28 cellular contexts compared by ENCODE assay signal in genomic region chr3:48214225-48214624, GRCh38. TPM values are rescaled to one million over a fixed set of nuclear protein-coding genes. Genes with fewer than 3 reads are reported as not detected.
A peak's percentile ranks its signal among the peaks of the same experiment; 100 is the strongest.
DNase-seq lines count a peak whose midpoint lies in the region; ATAC-seq, FAIRE-seq and TF ChIP-seq lines count a peak whose summit lies in the region.
"Had no signal": no experiment of that assay in that cellular context is flagged by ENCODE, and none has a peak within 500 bp of the region (broad histone marks: within the 10 kb centered on the region; RNA-seq: fewer than 3 reads in every experiment).

No MANE protein-coding gene starts in this region.

- TF ChIP-seq POLR2A in vagina (IDR thresholded peaks at IDR 0.05) (no peak), GM12892 (IDR thresholded peaks at IDR 0.05; ENCODE audit: low read depth, low read length) (no peak)

- H3K14ac ChIP-seq in H9 (ENCODE audit: insufficient read depth, low read length): no peak overlapping the region

- no peak overlapping the region for H2BK20ac ChIP-seq in H9 (ENCODE audit: low read depth, low read length, poor library complexity, severe bottlenecking)

- 0 out of 2 replicates have a peak overlapping the region, but pooled peaks have one; percentile 24 for H2BK15ac ChIP-seq in H9 (ENCODE audit: low read depth, low read length)

- H3K56ac ChIP-seq in H9 (ENCODE audit: insufficient read length, low read depth, low read length): no peak overlapping the region

- intact Hi-C loops in vagina (cut with DNase I): no loop called here

- no peak overlapping the region for H3K23ac ChIP-seq in H9 (ENCODE audit: insufficient read length, low read depth, low read length)

- H2AFZ ChIP-seq in H9 (ENCODE audit: low read length) (no peak overlapping the region), osteoblast (ENCODE audit: low read length) (no peak overlapping the region)

- H4K5ac ChIP-seq in H9 (ENCODE audit: insufficient read length, low read depth, low read length): no peak overlapping the region

- H3K36me3 ChIP-seq in osteoblast (ENCODE audit: insufficient read depth, low read length): no peaks in the 10 kb centered on the region
- H3K36me3 ChIP-seq in vagina: no peaks in the 10 kb centered on the region
- H3K36me3 ChIP-seq: BE2C, BLaER1 had no signal

- peaks cover 8 to 11% of the 10 kb centered on the region in 2 experiments for H3K4me1 Mint-ChIP-seq in H9

- H3K4me3 Mint-ChIP-seq in H9: no peak overlapping the region
- H3K4me3 Mint-ChIP-seq: CD14-positive monocyte; CD4-positive, alpha-beta memory T cell; CD4-positive, CD25-positive, alpha-beta regulatory T cell; CD8-positive, alpha-beta memory T cell had no signal

- no peak overlapping the region for H3T11ph ChIP-seq in H9 (ENCODE audit: low read length)

- H2BK120ac ChIP-seq in H9 (ENCODE audit: low read depth, low read length, poor library complexity, severe bottlenecking): no peak overlapping the region

- H3K27me3 Mint-ChIP-seq in H9 (ENCODE audit: low read depth): peaks cover 12% of the 10 kb centered on the region
- H3K27me3 Mint-ChIP-seq: CD4-positive, CD25-positive, alpha-beta regulatory T cell had no signal

- no peak for FAIRE-seq in GM12892 (lab: Jason Lieb, UNC)
- FAIRE-seq: A204.1, GM12878, GM19239 had no signal

- no peak for DNase-seq in H9
- DNase-seq in osteoblast (ENCODE audit: insufficient read length, low spot score, missing footprints): peak; percentile 62
- no peak for DNase-seq in vagina (ENCODE audit: extremely low spot score in 2 of 2)
- no peak for DNase-seq in GM12892 (ENCODE audit: insufficient read length)
- DNase-seq: 8988T; ACHN; BE2C; CD4-positive, alpha-beta memory T cell; CD4-positive, CD25-positive, alpha-beta regulatory T cell; CD8-positive, alpha-beta memory T cell; COR-L47; DMS 273 treated with DMSO at 0.1 percent for 48 hours; DMS153; DMS53; DMS79; DND-41; EL; GDM1 had no signal

- H2BK12ac ChIP-seq in H9 (ENCODE audit: insufficient read length, low read depth, low read length): no peak overlapping the region

- H3K9me3 ChIP-seq in H9 (ENCODE audit: control insufficient read depth, low read depth, low read length) (no peaks in the 10 kb centered on the region), osteoblast (ENCODE audit: low read depth, low read length) (no peaks in the 10 kb centered on the region), vagina (no peaks in the 10 kb centered on the region)
- H3K9me3 ChIP-seq: BE2C had no signal

- no peak overlapping the region for H3K27ac Mint-ChIP-seq in H9
- H3K27ac Mint-ChIP-seq: CD4-positive, alpha-beta memory T cell; CD4-positive, CD25-positive, alpha-beta regulatory T cell; CD8-positive, alpha-beta memory T cell had no signal

- H4K8ac ChIP-seq in H9 (replicated peaks; ENCODE audit: insufficient read length, low read depth, low read length): no peak overlapping the region

- no peaks in the 10 kb centered on the region for H3K79me2 ChIP-seq in H9 (ENCODE audit: insufficient read depth, low read length)
- H3K79me2 ChIP-seq in osteoblast (ENCODE audit: insufficient read depth, low read length): no peaks in the 10 kb centered on the region

- ATAC-seq in HG02938 (IDR thresholded peaks at IDR 0.05; ENCODE audit: unreplicated experiment): no peak
- ATAC-seq: GM12878 had no signal

- H2AK5ac ChIP-seq in H9 (ENCODE audit: insufficient read length, low read length): no peak overlapping the region

- H3K18ac ChIP-seq in H9 (ENCODE audit: insufficient read length, low read depth, low read length): no peak overlapping the region

- H3K27ac ChIP-seq in H9 (ENCODE audit: insufficient read length, low read depth, low read length) (no peak overlapping the region), osteoblast (ENCODE audit: low read depth, low read length) (no peak overlapping the region), vagina (peak overlapping the region; percentile 85)
- H3K27ac ChIP-seq: BLaER1 had no signal

- H3K4ac ChIP-seq in H9 (ENCODE audit: low read depth, low read length): no peak overlapping the region

- no peak overlapping the region for H3K4me2 ChIP-seq in H9 (ENCODE audit: insufficient read depth, insufficient read length, low read length)
- no peak overlapping the region for H3K4me2 ChIP-seq in osteoblast (ENCODE audit: insufficient read depth, low read length)
- H3K4me2 ChIP-seq: BLaER1 had no signal

- H2BK5ac ChIP-seq in H9 (ENCODE audit: insufficient read length, low read length): no peak overlapping the region

- H4K91ac ChIP-seq in H9 (ENCODE audit: insufficient read length, low read depth, low read length): no peak overlapping the region

- no peaks in the 10 kb centered on the region for H3K4me1 ChIP-seq in H9 (ENCODE audit: insufficient read depth, low read length)
- H3K4me1 ChIP-seq in osteoblast (ENCODE audit: insufficient read depth, low read length): peaks cover 8% of the 10 kb centered on the region
- H3K4me1 ChIP-seq in vagina: peaks cover 30% of the 10 kb centered on the region
- H3K4me1 ChIP-seq: BE2C, BLaER1 had no signal

- H3K79me1 ChIP-seq in H9 (ENCODE audit: insufficient read depth, low read depth, low read length, poor library complexity, severe bottlenecking): no peaks in the 10 kb centered on the region

- H4K20me1 ChIP-seq in H9 (ENCODE audit: control insufficient read depth, insufficient read depth, insufficient read length): no peaks in the 10 kb centered on the region
- no peaks in the 10 kb centered on the region for H4K20me1 ChIP-seq in osteoblast (ENCODE audit: insufficient read depth, low read length)
- H4K20me1 ChIP-seq: BLaER1 had no signal

- peaks cover 7 to 9% of the 10 kb centered on the region in 2 experiments for H3K9me3 Mint-ChIP-seq in H9
- H3K9me3 Mint-ChIP-seq: CD8-positive, alpha-beta memory T cell had no signal

- no peaks in the 10 kb centered on the region for H3K23me2 ChIP-seq in H9 (ENCODE audit: insufficient read length, low read depth, low read length, poor library complexity, severe bottlenecking)

- H3K4me3 ChIP-seq in osteoblast (ENCODE audit: insufficient read depth, low read length) (no peak overlapping the region), vagina (no peak overlapping the region)
- H3K4me3 ChIP-seq: BLaER1, GM12878 had no signal

- H3K36me3 Mint-ChIP-seq in H9 (ENCODE audit: insufficient read depth in 1 of 3, low read depth in 3 of 3): peaks cover 5 to 6% (median 5%) of the 10 kb centered on the region in 3 experiments; a peak in 5 of 7 replicates
- H3K36me3 Mint-ChIP-seq: CD14-positive monocyte; CD4-positive, alpha-beta memory T cell; CD4-positive, CD25-positive, alpha-beta regulatory T cell; CD8-positive, alpha-beta memory T cell had no signal

- TF ChIP-seq CTCF in H9 (conservative IDR thresholded peaks at IDR 0.05) (no peak), osteoblast (IDR thresholded peaks at IDR 0.05; ENCODE audit: extremely low read depth, low read depth, low read length) (no peak), vagina (IDR thresholded peaks at IDR 0.05) (no peak)

- WGBS in H9 (ENCODE audit: extremely low coverage, insufficient read length, low lambda C conversion rate): no CpG with 5 or more reads among the region's 3 CpGs

- H3K9ac ChIP-seq in H9 (ENCODE audit: extremely low read depth, insufficient read length, low read length): no peak overlapping the region
- H3K9ac ChIP-seq: BLaER1 had no signal

- H3K27me3 ChIP-seq in H9 (ENCODE audit: insufficient read depth, low read length) (peaks cover 2% of the 10 kb centered on the region; the same call in 1 of the 2 replicates), osteoblast (ENCODE audit: insufficient read depth, low read length) (peaks cover 16% of the 10 kb centered on the region), vagina (no peaks in the 10 kb centered on the region)
- H3K27me3 ChIP-seq: BE2C, BLaER1 had no signal

RNA-seq across cellular contexts. Expression of gene CAMP, which starts 9.1 kb away (rescaled TPM):
- total RNA-seq in H9 (2021): not detected in 2 replicates
- not detected in 2 replicates for total RNA-seq in osteoblast
- total RNA-seq in vagina: not detected
- 5.7 TPM for polyA plus RNA-seq in GM12892 (2012; ENCODE audit: missing spikeins)
- total RNA-seq: A673; CD4-positive, alpha-beta memory T cell; CD4-positive, CD25-positive, alpha-beta regulatory T cell; CD8-positive, alpha-beta memory T cell; Daoy; G401 had no signal
- polyA plus RNA-seq: AG04450; CD4-positive, alpha-beta memory T cell; CD4-positive, CD25-positive, alpha-beta regulatory T cell; CD8-positive, alpha-beta memory T cell had no signal

RNA-seq across cellular contexts. Expression of gene CDC25A, which starts 26.0 kb away (rescaled TPM):
- 83.3 and 84.5 TPM in 2 replicates for total RNA-seq in H9 (2021)
- total RNA-seq in osteoblast: 0.88 and 1.1 TPM in 2 replicates
- 8.8 TPM for total RNA-seq in vagina
- polyA plus RNA-seq in GM12892 (2012; ENCODE audit: missing spikeins): 13.1 TPM
- total RNA-seq: CD4-positive, alpha-beta memory T cell had no signal
- polyA plus RNA-seq: CD8-positive, alpha-beta memory T cell had no signal

RNA-seq across cellular contexts. Expression of gene ZNF589, which starts 26.7 kb away (rescaled TPM):
- total RNA-seq in H9 (2021) (86.0 and 88.2 TPM in 2 replicates), osteoblast (4.7 and 5.0 TPM in 2 replicates), vagina (12.3 TPM)
- 24.5 TPM for polyA plus RNA-seq in GM12892 (2012; ENCODE audit: missing spikeins)
